In genomic region chr20:37468886-37469285, GRCh38 we compare ENCODE assay signal across 27 cellular contexts. TPM values are rescaled to one million over a fixed set of nuclear protein-coding genes. Genes with fewer than 3 reads are reported as not detected.
"Had no signal": no experiment of that assay in that cellular context is flagged by ENCODE, and none has a peak within 500 bp of the region (broad histone marks: within the 10 kb centered on the region; RNA-seq: fewer than 3 reads in every experiment).

No MANE protein-coding gene starts in this region.

- DNase-seq: dermis blood vessel endothelial cell; effector memory CD4-positive, alpha-beta T cell; hypothalamus; immature natural killer cell; islet precursor cell; left ventricle myocardium superior; lower lobe of right lung; naive thymus-derived CD8-positive, alpha-beta T cell; nephron progenitor cell; occipital lobe; ovary; retina; right lobe of liver; small intestine; stimulated activated CD4-positive, alpha-beta T cell treated with anti-CD3 and anti-CD28 coated beads, Interleukin-1b, Interleukin-23, amount 100 ng/mL, for 48 hours; stimulated activated CD4-positive, alpha-beta T cell treated with anti-CD3 and anti-CD28 coated beads, Interleukin-4, amount 100 ng/mL, for 1 hour; stimulated activated CD8-positive, alpha-beta memory T cell treated with anti-CD3 and anti-CD28 coated beads, Interleukin-4, amount 100 ng/mL, for 48 hours; stimulated activated naive CD4-positive, alpha-beta T cell; stimulated activated naive CD8-positive, alpha-beta T cell treated with anti-CD3 and anti-CD28 coated beads, Interleukin-15, amount 100 ng/mL, for 72 hours; transverse colon; upper lobe of right lung; uterus had no signal

- H3K27ac Mint-ChIP-seq: immature natural killer cell; naive thymus-derived CD8-positive, alpha-beta T cell; nephron progenitor cell; stimulated activated naive CD8-positive, alpha-beta T cell treated with anti-CD3 and anti-CD28 coated beads, Interleukin-15, amount 100 ng/mL, for 72 hours had no signal

- H3K36me3 Mint-ChIP-seq: immature natural killer cell; naive thymus-derived CD8-positive, alpha-beta T cell had no signal

- H3K4me1 ChIP-seq: lower lobe of right lung, right lobe of liver, suprapubic skin, transverse colon, upper lobe of right lung, uterus had no signal

- FAIRE-seq: endometrium, frontal cortex, small intestine had no signal

- H3K9me3 ChIP-seq: lower lobe of right lung, ovary, right lobe of liver, suprapubic skin, transverse colon, upper lobe of right lung, uterus had no signal

- H3K27ac ChIP-seq: coronary artery, lower lobe of right lung, ovary, right lobe of liver, suprapubic skin, transverse colon, upper lobe of right lung, uterus had no signal

- H3K9me3 Mint-ChIP-seq: immature natural killer cell; naive thymus-derived CD8-positive, alpha-beta T cell; nephron progenitor cell; stimulated activated naive CD8-positive, alpha-beta T cell treated with anti-CD3 and anti-CD28 coated beads, Interleukin-15, amount 100 ng/mL, for 72 hours had no signal

- H3K27me3 ChIP-seq: ovary, right lobe of liver, transverse colon, upper lobe of right lung, uterus had no signal

- H3K4me3 Mint-ChIP-seq: immature natural killer cell; naive thymus-derived CD8-positive, alpha-beta T cell; nephron progenitor cell; stimulated activated naive CD8-positive, alpha-beta T cell treated with anti-CD3 and anti-CD28 coated beads, Interleukin-15, amount 100 ng/mL, for 72 hours had no signal

- H3K4me1 Mint-ChIP-seq: immature natural killer cell; stimulated activated naive CD8-positive, alpha-beta T cell treated with anti-CD3 and anti-CD28 coated beads, Interleukin-15, amount 100 ng/mL, for 72 hours had no signal

- H3K36me3 ChIP-seq: lower lobe of right lung, ovary, right lobe of liver, suprapubic skin, transverse colon, upper lobe of right lung, uterus had no signal

- ATAC-seq: left ventricle myocardium superior; lower lobe of right lung; naive thymus-derived CD8-positive, alpha-beta T cell; right lobe of liver; stimulated activated naive CD8-positive, alpha-beta T cell treated with anti-CD3 and anti-CD28 coated beads, Interleukin-15, amount 100 ng/mL, for 72 hours; upper lobe of right lung had no signal

- H3K4me3 ChIP-seq: coronary artery, lower lobe of right lung, ovary, right lobe of liver, suprapubic skin, transverse colon, upper lobe of right lung, uterus had no signal

RNA-seq across cellular contexts. Expression of gene NNAT, which starts 52.2 kb away (rescaled TPM):
- total RNA-seq: naive thymus-derived CD8-positive, alpha-beta T cell; pulmonary artery endothelial cell; right lobe of liver had no signal
